9 cellular contexts compared by ENCODE assay signal in the genomic region with DNA sequence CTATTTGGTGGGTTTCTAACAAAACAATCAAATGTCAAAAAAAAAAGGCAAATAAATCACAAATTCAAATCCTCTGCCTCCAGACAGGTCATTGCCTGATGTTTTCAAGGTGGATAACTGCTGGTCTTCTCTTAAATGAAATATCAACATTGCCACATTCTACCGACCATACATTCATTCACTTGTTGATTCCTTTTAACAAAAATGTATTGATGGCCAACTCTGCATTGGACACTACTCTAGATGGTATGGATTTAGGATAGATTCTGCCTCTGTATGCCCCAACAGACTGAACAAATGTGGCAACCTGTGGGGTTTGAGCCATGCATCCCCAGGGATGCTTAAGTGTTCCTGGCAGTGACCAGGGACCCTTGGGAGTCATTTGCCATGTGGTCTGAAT.
"Had no signal": no experiment of that assay in that cellular context is flagged by ENCODE, and none has a peak within 500 bp of the region (broad histone marks: within the 10 kb centered on the region; RNA-seq: fewer than 3 reads in every experiment).

No MANE protein-coding gene starts in this region.

- H3K36me3 Mint-ChIP-seq: stimulated activated memory B cell treated with anti-CD40 and anti-IgM and Interleukin-4, amounts not matched to agents 10 μg/mL and 1 μg/mL and 100 μg/mL, for 72 hours had no signal

- DNase-seq: activated gamma-delta T cell, colonic mucosa, esophagus squamous epithelium, islet precursor cell, upper lobe of left lung had no signal

- H3K4me1 Mint-ChIP-seq: neural crest cell had no signal

- H3K27me3 ChIP-seq: adrenal gland, colonic mucosa, esophagus squamous epithelium, hepatocyte, upper lobe of left lung had no signal

- H3K27ac Mint-ChIP-seq: stimulated activated memory B cell treated with anti-CD40 and anti-IgM and Interleukin-4, amounts not matched to agents 10 μg/mL and 1 μg/mL and 100 μg/mL, for 72 hours had no signal

- H3K4me3 Mint-ChIP-seq: neural crest cell; stimulated activated memory B cell treated with anti-CD40 and anti-IgM and Interleukin-4, amounts not matched to agents 10 μg/mL and 1 μg/mL and 100 μg/mL, for 72 hours had no signal

- H3K9me3 ChIP-seq: adrenal gland, colonic mucosa, esophagus squamous epithelium, upper lobe of left lung had no signal

- H3K4me3 ChIP-seq: adrenal gland, colonic mucosa, esophagus squamous epithelium, hepatocyte, upper lobe of left lung had no signal

- H3K36me3 ChIP-seq: adrenal gland, colonic mucosa, esophagus squamous epithelium, upper lobe of left lung had no signal

- H3K9me3 Mint-ChIP-seq: stimulated activated memory B cell treated with anti-CD40 and anti-IgM and Interleukin-4, amounts not matched to agents 10 μg/mL and 1 μg/mL and 100 μg/mL, for 72 hours had no signal

- H3K4me1 ChIP-seq: adrenal gland, colonic mucosa, upper lobe of left lung had no signal

- H3K27ac ChIP-seq: adrenal gland, colonic mucosa, hepatocyte, upper lobe of left lung had no signal
